ENCODE assay signal across 9 cellular contexts in the genomic region with DNA sequence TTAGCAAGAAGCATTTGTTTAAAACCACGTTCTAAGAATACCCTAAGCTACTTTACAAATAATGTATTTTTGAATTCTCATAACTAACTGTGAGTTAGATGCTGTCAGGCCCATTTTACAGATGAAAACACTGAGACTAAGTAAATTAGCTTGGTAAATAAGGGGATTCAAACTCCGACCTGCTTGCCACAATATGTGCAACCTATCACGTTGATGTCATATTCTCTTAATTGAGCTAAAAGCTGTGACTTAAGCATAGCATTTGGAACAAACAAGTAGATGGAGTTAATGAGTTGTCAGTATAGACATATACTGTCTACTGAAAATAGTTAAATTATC. TPM values are rescaled to one million over a fixed set of nuclear protein-coding genes. Genes with fewer than 3 reads are reported as not detected.
"Had no signal": no experiment of that assay in that cellular context is flagged by ENCODE, and none has a peak within 500 bp of the region (broad histone marks: within the 10 kb centered on the region; RNA-seq: fewer than 3 reads in every experiment).

No MANE protein-coding gene starts in this region.

- H3K9me3 Mint-ChIP-seq: T-cell; T-helper 1 cell treated with Interleukin-12 subunit alpha and Interleukin-12 subunit beta and Interleukin-4 antibody, amounts not matched to agents 30 μg/mL and 1 μg/mL, for 36 hours had no signal

- H3K9me3 ChIP-seq: MG63, SK-N-SH had no signal

- DNase-seq: Karpas-422; NCI-H510A; NK-92 treated with Interleukin-12 subunit alpha and Interleukin-12 subunit beta, amount 100 ng/mL, for 24 hours; SK-N-SH had no signal

- H3K4me3 ChIP-seq: MG63 had no signal

- H3K4me3 Mint-ChIP-seq: T-cell; T-helper 1 cell treated with Interleukin-12 subunit alpha and Interleukin-12 subunit beta and Interleukin-4 antibody, amounts not matched to agents 30 μg/mL and 1 μg/mL, for 36 hours had no signal

- H3K4me2 ChIP-seq: SK-N-SH had no signal

- H3K9ac ChIP-seq: SK-N-SH had no signal

- H3K9me2 ChIP-seq: SK-N-SH had no signal

- H3K27ac Mint-ChIP-seq: T-cell; T-helper 1 cell treated with Interleukin-12 subunit alpha and Interleukin-12 subunit beta and Interleukin-4 antibody, amounts not matched to agents 30 μg/mL and 1 μg/mL, for 36 hours had no signal

- H3K27ac ChIP-seq: HL-60, RWPE1 had no signal

- H3K36me3 ChIP-seq: MG63 had no signal

- H3K27me3 ChIP-seq: MG63 had no signal

- H3K36me3 Mint-ChIP-seq: T-cell had no signal

RNA-seq across cellular contexts. Expression of gene ARFGEF3, which starts 45.1 kb away (rescaled TPM):
- polyA plus RNA-seq: SK-N-SH had no signal
